In genomic region chr12:113278141-113278540, GRCh38 we compare ENCODE assay signal across 25 cellular contexts.
"Had no signal": no experiment of that assay in that cellular context is flagged by ENCODE, and none has a peak within 500 bp of the region (broad histone marks: within the 10 kb centered on the region; RNA-seq: fewer than 3 reads in every experiment).

No MANE protein-coding gene starts in this region.

- H3K9me3 ChIP-seq: adrenal gland, ascending aorta, esophagus muscularis mucosa, mucosa of descending colon, prostate gland, stomach, suprapubic skin, tibial nerve, uterus had no signal

- H3K4me2 ChIP-seq: neural progenitor cell had no signal

- H3K4me3 ChIP-seq: adrenal gland, ascending aorta, dorsolateral prefrontal cortex, esophagus muscularis mucosa, mucosa of descending colon, neural progenitor cell, prostate gland, stomach, suprapubic skin, tibial nerve, uterus had no signal

- H3K27ac ChIP-seq: ascending aorta, brain microvascular endothelial cell, dorsolateral prefrontal cortex, esophagus muscularis mucosa, neural progenitor cell, prostate gland, stomach, suprapubic skin, tibial nerve, uterus, VCaP had no signal

- H3K9ac ChIP-seq: neural progenitor cell had no signal

- H3K4me1 ChIP-seq: neural progenitor cell, prostate gland had no signal

- DNase-seq: activated CD4-positive, alpha-beta T cell treated with anti-CD3 and anti-CD28 coated beads, Interleukin-2, amount 10 ng/mL, durations not matched to agents 7 days and 5 days; activated CD4-positive, CD25-positive, alpha-beta regulatory T cell treated with anti-CD3 and anti-CD28 coated beads, Interleukin-2, amount 50 U/mL, for 72 hours; activated CD8-positive, alpha-beta T cell treated with anti-CD3 and anti-CD28 coated beads for 36 hours; activated gamma-delta T cell treated with Interleukin-2 at 50 U/mL for 16 hours; brain microvascular endothelial cell; caudate nucleus; glutamatergic neuron; hippocampal formation; mesendoderm; stimulated activated CD4-positive, alpha-beta T cell treated with anti-CD3 and anti-CD28 coated beads, Interleukin-4, amount 100 ng/mL, for 24 hours; stomach; uterus had no signal

- ATAC-seq: activated CD8-positive, alpha-beta T cell treated with anti-CD3 and anti-CD28 coated beads for 36 hours; mucosa of descending colon had no signal

- H3K27ac Mint-ChIP-seq: activated CD4-positive, alpha-beta T cell treated with anti-CD3 and anti-CD28 coated beads, Interleukin-2, amount 10 ng/mL, durations not matched to agents 7 days and 5 days had no signal

- H3K4me1 Mint-ChIP-seq: activated CD4-positive, alpha-beta T cell treated with anti-CD3 and anti-CD28 coated beads, Interleukin-2, amount 10 ng/mL, durations not matched to agents 7 days and 5 days had no signal

- H2AFZ ChIP-seq: neural progenitor cell had no signal

- H3K27me3 ChIP-seq: adrenal gland, ascending aorta, brain microvascular endothelial cell, dorsolateral prefrontal cortex, esophagus muscularis mucosa, neural progenitor cell, stomach, suprapubic skin, tibial nerve, uterus had no signal

- H3K4me3 Mint-ChIP-seq: activated CD4-positive, alpha-beta T cell treated with anti-CD3 and anti-CD28 coated beads, Interleukin-2, amount 10 ng/mL, durations not matched to agents 7 days and 5 days; activated CD8-positive, alpha-beta T cell treated with anti-CD3 and anti-CD28 coated beads for 36 hours; activated naive CD8-positive, alpha-beta T cell; activated T-helper 1 cell treated with anti-CD3 and anti-CD28 coated beads, Interleukin-12 subunit alpha, Interleukin-12 subunit beta, Interleukin-2, Interleukin-4 antibody, amounts not matched to agents 30 ng/mL and 10 ng/mL and 1 ng/mL, durations not matched to agents 14 hours and 24 hours and 36 hours; neural progenitor cell; T-helper 2 cell treated with Interferon-gamma antibody and Interleukin-4, amounts not matched to agents 5 μg/mL and 100 μg/mL, for 36 hours had no signal

- H3K36me3 ChIP-seq: neural progenitor cell, uterus had no signal

- H3K9me3 Mint-ChIP-seq: activated CD4-positive, alpha-beta T cell treated with anti-CD3 and anti-CD28 coated beads, Interleukin-2, amount 10 ng/mL, durations not matched to agents 7 days and 5 days; activated CD8-positive, alpha-beta T cell treated with anti-CD3 and anti-CD28 coated beads for 36 hours; activated T-helper 1 cell treated with anti-CD3 and anti-CD28 coated beads, Interleukin-12 subunit alpha, Interleukin-12 subunit beta, Interleukin-2, Interleukin-4 antibody, amounts not matched to agents 30 ng/mL and 10 ng/mL and 1 ng/mL, durations not matched to agents 14 hours and 24 hours and 36 hours; neural progenitor cell; T-helper 2 cell treated with Interferon-gamma antibody and Interleukin-4, amounts not matched to agents 5 μg/mL and 100 μg/mL, for 36 hours had no signal

- H3K27me3 Mint-ChIP-seq: activated CD4-positive, alpha-beta T cell treated with anti-CD3 and anti-CD28 coated beads, Interleukin-2, amount 10 ng/mL, durations not matched to agents 7 days and 5 days; activated CD8-positive, alpha-beta T cell treated with anti-CD3 and anti-CD28 coated beads for 36 hours; activated naive CD8-positive, alpha-beta T cell had no signal
